8 cellular contexts compared by ENCODE assay signal in genomic region chr19:55173186-55173716, GRCh38. TPM values are rescaled to one million over a fixed set of nuclear protein-coding genes. Genes with fewer than 3 reads are reported as not detected.
A peak's percentile ranks its signal among the peaks of the same experiment; 100 is the strongest.
DNase-seq lines count a peak whose midpoint lies in the region; ATAC-seq and TF ChIP-seq lines count a peak whose summit lies in the region.

No MANE protein-coding gene starts in this region.

- H3K9me3 ChIP-seq in HEK293 (ENCODE audit: control insufficient read depth, insufficient read depth, low read depth, low read length) (no peaks in the 10 kb centered on the region), skeletal muscle satellite cell (replicated peaks; ENCODE audit: low read length) (no peaks in the 10 kb centered on the region)

- CTCF ChIA-PET in HEK293 (lab: Yijun Ruan, JAX): interaction anchor here (0.7 to 1.2 kb wide), 2 partner anchors 32 to 33 kb away, joined by 3 to 4 read pairs; no protein-coding TSS in a partner anchor

- POLR2A ChIA-PET in HEK293 (lab: Yijun Ruan, JAX): no interaction called here

- no peaks in the 10 kb centered on the region for H3K36me3 ChIP-seq in HEK293 (ENCODE audit: control insufficient read depth in 2 of 2, insufficient read depth in 1 of 2, low read length in 2 of 2)
- no peaks in the 10 kb centered on the region for H3K36me3 ChIP-seq in skeletal muscle satellite cell (ENCODE audit: insufficient read depth, low read length)

- H3K27ac Mint-ChIP-seq in activated T-helper 2 cell treated with anti-CD3 and anti-CD28 coated beads, Interferon-gamma antibody, Interleukin-2, Interleukin-4, amounts not matched to agents 10 μg/mL and 5 μg/mL and 100 μg/mL, durations not matched to agents 14 hours and 24 hours and 36 hours: no peak overlapping the region

- no peak for TF ChIP-seq CTCF in HEK293 (tag by site-specific recombination; IDR thresholded peaks at IDR 0.05)

- H3K27ac ChIP-seq in HEK293 (ENCODE audit: extremely low read depth, low read depth, low read length): peak overlapping the region; percentile 7; the same call in 1 of the 2 replicates

- peak overlapping the region; percentile 55 for H3K4me3 Mint-ChIP-seq in activated T-helper 2 cell treated with anti-CD3 and anti-CD28 coated beads, Interferon-gamma antibody, Interleukin-2, Interleukin-4, amounts not matched to agents 10 μg/mL and 5 μg/mL and 100 μg/mL, durations not matched to agents 14 hours and 24 hours and 36 hours (ENCODE audit: low read depth)

- H3K4me3 ChIP-seq in HEK293 (ENCODE audit: low read depth, low read length) (peak overlapping the region; percentile 50), skeletal muscle satellite cell (ENCODE audit: low read length) (peak overlapping the region; percentile 70)

- no peak for DNase-seq in activated T-helper 2 cell treated with anti-CD3 and anti-CD28 coated beads, Interferon-gamma antibody, Interleukin-2, Interleukin-4, amounts not matched to agents 10 μg/mL and 5 μg/mL and 100 μg/mL, durations not matched to agents 14 hours and 24 hours and 36 hours (ENCODE audit: low spot score)
- DNase-seq in left ventricle myocardium superior (peak; percentile 26), NCI-H2196 treated with DMSO at 0.1 percent for 48 hours (lab: John Stamatoyannopoulos, UW; ENCODE audit: unreplicated experiment) (no peak), UCSD-AML1 (lab: John Stamatoyannopoulos, UW; ENCODE audit: unreplicated experiment) (no peak), DMS79 (lab: John Stamatoyannopoulos, UW) (no peak)

- H3K4me1 Mint-ChIP-seq in activated T-helper 2 cell treated with anti-CD3 and anti-CD28 coated beads, Interferon-gamma antibody, Interleukin-2, Interleukin-4, amounts not matched to agents 10 μg/mL and 5 μg/mL and 100 μg/mL, durations not matched to agents 14 hours and 24 hours and 36 hours (ENCODE audit: low read depth): peaks cover 7% of the 10 kb centered on the region

- peak overlapping the region; percentile 51 for H3K9ac ChIP-seq in skeletal muscle satellite cell (ENCODE audit: low read depth, low read length)

- H3K9me3 Mint-ChIP-seq in activated T-helper 2 cell treated with anti-CD3 and anti-CD28 coated beads, Interferon-gamma antibody, Interleukin-2, Interleukin-4, amounts not matched to agents 10 μg/mL and 5 μg/mL and 100 μg/mL, durations not matched to agents 14 hours and 24 hours and 36 hours: no peaks in the 10 kb centered on the region

- intact Hi-C loops in activated T-helper 2 cell treated with anti-CD3 and anti-CD28 coated beads, Interferon-gamma antibody, Interleukin-2, Interleukin-4, amounts not matched to agents 10 μg/mL and 5 μg/mL and 100 μg/mL, durations not matched to agents 14 hours and 24 hours and 36 hours (cut with micrococcal nuclease): no loop called here
- intact Hi-C loops in left ventricle myocardium superior (cut with micrococcal nuclease): no loop called here

- H3K4me2 ChIP-seq in skeletal muscle satellite cell (ENCODE audit: low read length): peak overlapping the region; percentile 80

- no peaks in the 10 kb centered on the region for H3K36me3 Mint-ChIP-seq in activated T-helper 2 cell treated with anti-CD3 and anti-CD28 coated beads, Interferon-gamma antibody, Interleukin-2, Interleukin-4, amounts not matched to agents 10 μg/mL and 5 μg/mL and 100 μg/mL, durations not matched to agents 14 hours and 24 hours and 36 hours (ENCODE audit: low read depth)

- H3K4me1 ChIP-seq in HEK293 (ENCODE audit: control insufficient read depth, insufficient read depth, low read length) (peaks cover 7% of the 10 kb centered on the region), skeletal muscle satellite cell (ENCODE audit: control insufficient read depth, insufficient read depth, low read length) (peaks cover 14% of the 10 kb centered on the region)

- H3K27me3 Mint-ChIP-seq in activated T-helper 2 cell treated with anti-CD3 and anti-CD28 coated beads, Interferon-gamma antibody, Interleukin-2, Interleukin-4, amounts not matched to agents 10 μg/mL and 5 μg/mL and 100 μg/mL, durations not matched to agents 14 hours and 24 hours and 36 hours (ENCODE audit: low read depth): peaks cover 63% of the 10 kb centered on the region

- ATAC-seq in left ventricle myocardium superior (no peak), GM19395 (IDR thresholded peaks at IDR 0.05; ENCODE audit: unreplicated experiment) (no peak)

- peaks cover 46% of the 10 kb centered on the region for H3K27me3 ChIP-seq in skeletal muscle satellite cell (ENCODE audit: control insufficient read depth, insufficient read depth, low read length)

TF ChIP-seq in HEK293, 187 proteins besides CTCF, POLR2A, EP300 and RAD21 (continues in another document):
- TF ChIP-seq ZNF140 (tag by site-specific recombination; IDR thresholded peaks at IDR 0.05): no peak
- no peak for TF ChIP-seq ZNF16 (tag by site-specific recombination; IDR thresholded peaks at IDR 0.05; ENCODE audit: low read depth)
- no peak for TF ChIP-seq ZNF768 (tag by site-specific recombination; IDR thresholded peaks at IDR 0.05)
- TF ChIP-seq ZNF37A (tag by site-specific recombination; IDR thresholded peaks at IDR 0.05): no peak
- TF ChIP-seq ZNF596 (tag by site-specific recombination; IDR thresholded peaks at IDR 0.05): no peak
- peak; percentile 40; the same call in 1 of the 2 replicates for TF ChIP-seq PBX3 (CRISPR knock-in tag; IDR thresholded peaks at IDR 0.05)
- 0 out of 2 replicates have a peak, but pooled peaks have one; percentile 46 for TF ChIP-seq HOXC10 (CRISPR knock-in tag; IDR thresholded peaks at IDR 0.05)
- no peak for TF ChIP-seq ZNF354C (tag by site-specific recombination; IDR thresholded peaks at IDR 0.05; ENCODE audit: borderline replicate concordance, low read depth)
- TF ChIP-seq ZNF175 (tag by site-specific recombination; IDR thresholded peaks at IDR 0.05): no peak
- TF ChIP-seq ATF2 (tag by site-specific recombination; IDR thresholded peaks at IDR 0.05; ENCODE audit: low read depth): no peak
- no peak for TF ChIP-seq ZNF561 (tag by site-specific recombination; IDR thresholded peaks at IDR 0.05; ENCODE audit: borderline replicate concordance)
- TF ChIP-seq ZNF266 (tag by site-specific recombination; IDR thresholded peaks at IDR 0.05; ENCODE audit: low read depth): no peak
- TF ChIP-seq ZNF785 (tag by site-specific recombination; IDR thresholded peaks at IDR 0.05): no peak
- no peak for TF ChIP-seq ZNF792 (tag by site-specific recombination; IDR thresholded peaks at IDR 0.05)

RNA-seq across cellular contexts. Expression of gene DNAAF3, which starts 6.8 kb away (rescaled TPM):
- total RNA-seq in activated T-helper 2 cell treated with anti-CD3 and anti-CD28 coated beads, Interferon-gamma antibody, Interleukin-2, Interleukin-4, amounts not matched to agents 10 μg/mL and 5 μg/mL and 100 μg/mL, durations not matched to agents 14 hours and 24 hours and 36 hours: 0.23 and 0.27 TPM in 2 replicates
- 0.87 TPM for total RNA-seq in left ventricle myocardium superior
- 0.66 and 0.76 TPM in 2 replicates for total RNA-seq in skeletal muscle satellite cell (2012; rRNA removed)

RNA-seq across cellular contexts. Expression of gene SYT5, which starts 6.8 kb away (rescaled TPM):
- 0.23 TPM in 1 of 2 replicates, not detected in the other for total RNA-seq in activated T-helper 2 cell treated with anti-CD3 and anti-CD28 coated beads, Interferon-gamma antibody, Interleukin-2, Interleukin-4, amounts not matched to agents 10 μg/mL and 5 μg/mL and 100 μg/mL, durations not matched to agents 14 hours and 24 hours and 36 hours
- not detected for total RNA-seq in left ventricle myocardium superior
- 0.76 TPM in 1 of 2 replicates, not detected in the other for total RNA-seq in skeletal muscle satellite cell (2012; rRNA removed)

RNA-seq across cellular contexts. Expression of gene TNNI3, which starts 15.7 kb away (rescaled TPM):
- not detected in 2 replicates for total RNA-seq in activated T-helper 2 cell treated with anti-CD3 and anti-CD28 coated beads, Interferon-gamma antibody, Interleukin-2, Interleukin-4, amounts not matched to agents 10 μg/mL and 5 μg/mL and 100 μg/mL, durations not matched to agents 14 hours and 24 hours and 36 hours
- total RNA-seq in left ventricle myocardium superior: 5,071 TPM
- not detected in 2 replicates for total RNA-seq in skeletal muscle satellite cell (2012; rRNA removed)

RNA-seq across cellular contexts. Expression of gene TNNT1, which starts 24.2 kb away (rescaled TPM):
- total RNA-seq in activated T-helper 2 cell treated with anti-CD3 and anti-CD28 coated beads, Interferon-gamma antibody, Interleukin-2, Interleukin-4, amounts not matched to agents 10 μg/mL and 5 μg/mL and 100 μg/mL, durations not matched to agents 14 hours and 24 hours and 36 hours: 0.27 and 1.3 TPM in 2 replicates
- 50.2 TPM for total RNA-seq in left ventricle myocardium superior
- 2.0 and 17.3 TPM in 2 replicates for total RNA-seq in skeletal muscle satellite cell (2012; rRNA removed)

RNA-seq across cellular contexts. Expression of gene PTPRH, which starts 36.0 kb away (rescaled TPM):
- total RNA-seq in activated T-helper 2 cell treated with anti-CD3 and anti-CD28 coated beads, Interferon-gamma antibody, Interleukin-2, Interleukin-4, amounts not matched to agents 10 μg/mL and 5 μg/mL and 100 μg/mL, durations not matched to agents 14 hours and 24 hours and 36 hours: not detected in 2 replicates
- 0.47 TPM for total RNA-seq in left ventricle myocardium superior
- 3.3 and 3.9 TPM in 2 replicates for total RNA-seq in skeletal muscle satellite cell (2012; rRNA removed)

Comparison
In these comparisons a context has a peak if more than half of its experiments do, and no peak if none do; other contexts are left out.
1. RNA of gene TNNI3, which starts 15.7 kb away (total RNA-seq): 5,071 TPM in left ventricle myocardium superior (single experiment); not detected in activated T-helper 2 cell treated with anti-CD3 and anti-CD28 coated beads, Interferon-gamma antibody, Interleukin-2, Interleukin-4, amounts not matched to agents 10 μg/mL and 5 μg/mL and 100 μg/mL, durations not matched to agents 14 hours and 24 hours and 36 hours; every median in the first group is over 1,000 times any median in the second.